13 cellular contexts compared by ENCODE assay signal in the genomic region with DNA sequence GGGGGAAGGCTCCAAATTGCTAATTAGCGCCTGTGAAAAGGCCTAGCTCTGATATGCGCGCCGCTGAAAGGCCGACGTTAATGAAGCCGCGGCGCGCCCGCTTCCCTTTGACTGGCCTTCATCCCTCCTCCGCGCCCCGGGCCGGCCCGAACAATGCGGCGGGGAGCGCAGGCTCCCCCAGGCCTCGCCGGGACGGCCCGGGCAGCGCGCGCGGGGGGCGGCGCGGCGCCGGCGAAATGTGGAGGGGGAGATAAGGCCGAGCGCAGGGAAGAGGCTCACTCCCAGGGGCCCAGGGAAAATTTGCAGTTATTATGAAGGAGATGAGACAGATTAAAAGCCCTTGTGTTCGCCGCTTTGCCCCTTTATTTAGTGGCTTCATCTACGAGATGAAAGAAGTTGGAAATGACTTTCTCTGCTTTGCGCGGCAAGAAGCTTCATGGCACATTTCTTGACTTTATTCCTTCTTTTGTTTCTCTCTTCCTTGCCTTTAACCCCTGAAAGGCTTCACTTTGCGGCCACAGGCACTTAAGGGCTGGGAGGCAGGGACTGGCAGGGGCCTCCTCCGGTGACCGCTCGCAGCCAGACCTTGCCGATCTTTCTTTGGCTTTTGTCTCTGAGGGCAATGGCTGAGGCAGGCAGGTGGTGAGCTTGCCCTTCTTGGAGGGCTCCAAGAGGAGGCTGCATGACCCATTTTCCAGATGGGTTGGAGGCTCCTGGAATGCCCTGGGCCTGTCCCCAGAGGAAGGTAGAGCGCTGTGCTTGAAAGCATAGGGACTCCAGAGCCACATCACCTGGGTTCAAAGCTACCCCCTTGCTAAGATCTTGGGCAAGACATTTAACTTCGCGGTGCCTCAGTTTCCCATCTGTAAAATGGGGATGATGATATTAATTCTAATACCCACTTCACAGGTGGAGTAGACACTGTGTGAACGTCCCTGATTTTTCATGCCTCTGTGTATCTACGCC. TPM values are rescaled to one million over a fixed set of nuclear protein-coding genes. Genes with fewer than 3 reads are reported as not detected.
A peak's percentile ranks its signal among the peaks of the same experiment; 100 is the strongest.
DNase-seq lines count a peak whose midpoint lies in the region; ATAC-seq and TF ChIP-seq lines count a peak whose summit lies in the region.
"Had no signal": no experiment of that assay in that cellular context is flagged by ENCODE, and none has a peak within 500 bp of the region (broad histone marks: within the 10 kb centered on the region; RNA-seq: fewer than 3 reads in every experiment).

No MANE protein-coding gene starts in this region.

- peak; percentile 30 for ATAC-seq in activated CD8-positive, alpha-beta T cell treated with anti-CD3 and anti-CD28 coated beads, Interleukin-2, amount 10 ng/mL, durations not matched to agents 7 days and 5 days
- no peak for ATAC-seq in activated CD8-positive, alpha-beta T cell treated with anti-CD3 and anti-CD28 coated beads for 36 hours
- ATAC-seq in naive thymus-derived CD4-positive, alpha-beta T cell = no peak
- ATAC-seq: esophagus mucosa had no signal

- H3K36me3 ChIP-seq in endodermal cell (ENCODE audit: control insufficient read depth, insufficient read depth, low read length) (no peaks in the 10 kb centered on the region), muscle layer of colon (ENCODE audit: insufficient read depth, low read length) (no peaks in the 10 kb centered on the region), tibial artery (no peaks in the 10 kb centered on the region)
- H3K36me3 ChIP-seq in naive thymus-derived CD4-positive, alpha-beta T cell (ENCODE audit: control insufficient read depth in 2 of 3, insufficient read depth in 3 of 3, low read length in 3 of 3) = no peaks in the 10 kb centered on the region

- H3K27me3 ChIP-seq in endodermal cell (ENCODE audit: control insufficient read depth, insufficient read depth, low read length, poor library complexity, severe bottlenecking) = peaks cover 17% of the 10 kb centered on the region
- peaks cover 17 to 24% of the 10 kb centered on the region in 2 donors for H3K27me3 ChIP-seq in muscle layer of colon (ENCODE audit: control insufficient read depth in 1 of 2, insufficient read depth in 2 of 2, low read length in 2 of 2)
- peaks cover 3 to 64% of the 10 kb centered on the region in 2 donors for H3K27me3 ChIP-seq in tibial artery
- H3K27me3 ChIP-seq in naive thymus-derived CD4-positive, alpha-beta T cell (ENCODE audit: control insufficient read depth in 2 of 2, insufficient read depth in 2 of 2, low read length in 2 of 2) = peaks cover 0 to 11% of the 10 kb centered on the region in 2 donors

- TF ChIP-seq CTCF in activated CD8-positive, alpha-beta T cell treated with anti-CD3 and anti-CD28 coated beads for 36 hours (IDR thresholded peaks at IDR 0.05) = no peak
- TF ChIP-seq CTCF in endodermal cell (conservative IDR thresholded peaks at IDR 0.05) = no peak
- no peak for TF ChIP-seq CTCF in tibial artery (IDR thresholded peaks at IDR 0.05)

- no peak overlapping the region for H3K27ac Mint-ChIP-seq in activated CD8-positive, alpha-beta T cell treated with anti-CD3 and anti-CD28 coated beads, Interleukin-2, amount 10 ng/mL, durations not matched to agents 7 days and 5 days
- no peak overlapping the region for H3K27ac Mint-ChIP-seq in activated CD8-positive, alpha-beta T cell treated with anti-CD3 and anti-CD28 coated beads for 36 hours
- H3K27ac Mint-ChIP-seq in endodermal cell = peak overlapping the region; percentile 90
- no peak overlapping the region for H3K27ac Mint-ChIP-seq in naive thymus-derived CD4-positive, alpha-beta T cell
- H3K27ac Mint-ChIP-seq: activated CD4-positive, alpha-beta T cell treated with anti-CD3 and anti-CD28 coated beads, Interleukin-2, amount 10 ng/mL, durations not matched to agents 24 days and 14 days; activated naive CD8-positive, alpha-beta T cell treated with anti-CD3 and anti-CD28 coated beads, Interleukin-2, amount 10 ng/mL, durations not matched to agents 7 days and 5 days had no signal

- CTCF ChIA-PET in activated CD8-positive, alpha-beta T cell treated with anti-CD3 and anti-CD28 coated beads, Interleukin-2, amount 10 ng/mL, durations not matched to agents 7 days and 5 days (lab: Charles Lee) = interaction anchor here (0.6 kb wide), 1 partner anchor 426 kb away, joined by 3 read pairs; no protein-coding TSS in a partner anchor
- CTCF ChIA-PET in activated CD8-positive, alpha-beta T cell treated with anti-CD3 and anti-CD28 coated beads for 36 hours (lab: Charles Lee) = no interaction called here
- CTCF ChIA-PET in naive thymus-derived CD4-positive, alpha-beta T cell (lab: Charles Lee) = no interaction called here

- H3K4me3 Mint-ChIP-seq in activated CD8-positive, alpha-beta T cell treated with anti-CD3 and anti-CD28 coated beads, Interleukin-2, amount 10 ng/mL, durations not matched to agents 7 days and 5 days = no peak overlapping the region
- no peak overlapping the region for H3K4me3 Mint-ChIP-seq in activated CD8-positive, alpha-beta T cell treated with anti-CD3 and anti-CD28 coated beads for 36 hours
- H3K4me3 Mint-ChIP-seq in endodermal cell = peak overlapping the region; percentile 56
- H3K4me3 Mint-ChIP-seq in naive thymus-derived CD4-positive, alpha-beta T cell = peak overlapping the region in 5 of 10 donors; percentile 1 to 52 (median 23)
- H3K4me3 Mint-ChIP-seq: activated CD4-positive, alpha-beta T cell treated with anti-CD3 and anti-CD28 coated beads, Interleukin-2, amount 10 ng/mL, durations not matched to agents 24 days and 14 days; activated naive CD8-positive, alpha-beta T cell treated with anti-CD3 and anti-CD28 coated beads, Interleukin-2, amount 10 ng/mL, durations not matched to agents 7 days and 5 days had no signal

- H3K4me1 Mint-ChIP-seq in activated CD8-positive, alpha-beta T cell treated with anti-CD3 and anti-CD28 coated beads, Interleukin-2, amount 10 ng/mL, durations not matched to agents 7 days and 5 days (ENCODE audit: low read depth) = peaks cover 2% of the 10 kb centered on the region
- H3K4me1 Mint-ChIP-seq in activated CD8-positive, alpha-beta T cell treated with anti-CD3 and anti-CD28 coated beads for 36 hours (ENCODE audit: low read depth) = peaks cover 3% of the 10 kb centered on the region
- H3K4me1 Mint-ChIP-seq in endodermal cell = peaks cover 41% of the 10 kb centered on the region
- peaks cover 0 to 14% (median 6%) of the 10 kb centered on the region in 7 donors for H3K4me1 Mint-ChIP-seq in naive thymus-derived CD4-positive, alpha-beta T cell

- H3K27ac ChIP-seq in endodermal cell (ENCODE audit: low read depth, low read length) = no peak overlapping the region
- no peak overlapping the region for H3K27ac ChIP-seq in muscle layer of colon (ENCODE audit: low read depth, low read length)
- H3K27ac ChIP-seq in tibial artery = no peak overlapping the region
- H3K27ac ChIP-seq in naive thymus-derived CD4-positive, alpha-beta T cell (ENCODE audit: low read depth, low read length) = no peak overlapping the region

- H3K9ac ChIP-seq in endodermal cell (ENCODE audit: extremely low read depth, low read length, poor library complexity, severe bottlenecking) (peak overlapping the region; percentile 38), muscle layer of colon (ENCODE audit: low read length) (no peak overlapping the region)

- H3K36me3 Mint-ChIP-seq in activated CD8-positive, alpha-beta T cell treated with anti-CD3 and anti-CD28 coated beads, Interleukin-2, amount 10 ng/mL, durations not matched to agents 7 days and 5 days (ENCODE audit: low read depth) = peaks cover 4% of the 10 kb centered on the region
- no peaks in the 10 kb centered on the region for H3K36me3 Mint-ChIP-seq in activated CD8-positive, alpha-beta T cell treated with anti-CD3 and anti-CD28 coated beads for 36 hours (ENCODE audit: low read depth)
- no peaks in the 10 kb centered on the region for H3K36me3 Mint-ChIP-seq in endodermal cell (ENCODE audit: low read depth)
- H3K36me3 Mint-ChIP-seq in naive thymus-derived CD4-positive, alpha-beta T cell = peaks cover 0 to 4% (median 3%) of the 10 kb centered on the region in 5 donors
- H3K36me3 Mint-ChIP-seq: activated naive CD8-positive, alpha-beta T cell treated with anti-CD3 and anti-CD28 coated beads, Interleukin-2, amount 10 ng/mL, durations not matched to agents 7 days and 5 days had no signal

- H3K9me3 Mint-ChIP-seq in activated CD8-positive, alpha-beta T cell treated with anti-CD3 and anti-CD28 coated beads, Interleukin-2, amount 10 ng/mL, durations not matched to agents 7 days and 5 days (ENCODE audit: insufficient read depth) = peaks cover 8% of the 10 kb centered on the region
- H3K9me3 Mint-ChIP-seq in activated CD8-positive, alpha-beta T cell treated with anti-CD3 and anti-CD28 coated beads for 36 hours = peaks cover 5% of the 10 kb centered on the region
- peaks cover 16% of the 10 kb centered on the region for H3K9me3 Mint-ChIP-seq in endodermal cell
- peaks cover 0 to 41% (median 14%) of the 10 kb centered on the region in 11 donors for H3K9me3 Mint-ChIP-seq in naive thymus-derived CD4-positive, alpha-beta T cell

- intact Hi-C loops in activated CD8-positive, alpha-beta T cell treated with anti-CD3 and anti-CD28 coated beads for 36 hours (cut with micrococcal nuclease) = no loop called here
- intact Hi-C loops in tibial artery (cut with DNase I; ENCODE audit: low total_unique reads) = no loop called here
- intact Hi-C loops in naive thymus-derived CD4-positive, alpha-beta T cell (cut with micrococcal nuclease) = no loop called here

- H3K9me3 ChIP-seq in endodermal cell (ENCODE audit: control insufficient read depth, low read length) = peaks cover 27% of the 10 kb centered on the region
- no peaks in the 10 kb centered on the region for H3K9me3 ChIP-seq in muscle layer of colon (ENCODE audit: low read length)
- peaks cover 4 to 7% (median 6%) of the 10 kb centered on the region in 3 donors for H3K9me3 ChIP-seq in tibial artery
- peaks cover 0 to 11% (median 0%) of the 10 kb centered on the region in 3 experiments for H3K9me3 ChIP-seq in naive thymus-derived CD4-positive, alpha-beta T cell (ENCODE audit: control insufficient read depth in 2 of 3, low read length in 3 of 3)

- POLR2A ChIA-PET in activated CD8-positive, alpha-beta T cell treated with anti-CD3 and anti-CD28 coated beads, Interleukin-2, amount 10 ng/mL, durations not matched to agents 7 days and 5 days (lab: Charles Lee) = no interaction called here
- POLR2A ChIA-PET in activated CD8-positive, alpha-beta T cell treated with anti-CD3 and anti-CD28 coated beads for 36 hours (lab: Charles Lee) = interaction anchor here (1.0 kb wide), 1 partner anchor 13 kb away, joined by 3 read pairs; the partner anchor contains the start of gene GPATCH2L
- POLR2A ChIA-PET in naive thymus-derived CD4-positive, alpha-beta T cell (lab: Charles Lee) = no interaction called here

- H3K4me3 ChIP-seq in endodermal cell (ENCODE audit: low read length) (peak overlapping the region; percentile 76), muscle layer of colon (ENCODE audit: low read depth in 1 of 2, low read length in 2 of 2) (peak overlapping the region; percentile 7 to 38), tibial artery (peak overlapping the region; percentile 10 to 41)
- no peak overlapping the region for H3K4me3 ChIP-seq in naive thymus-derived CD4-positive, alpha-beta T cell (ENCODE audit: low read length)

- peaks cover 50% of the 10 kb centered on the region for H3K27me3 Mint-ChIP-seq in activated CD8-positive, alpha-beta T cell treated with anti-CD3 and anti-CD28 coated beads, Interleukin-2, amount 10 ng/mL, durations not matched to agents 7 days and 5 days (ENCODE audit: low read depth)
- H3K27me3 Mint-ChIP-seq in activated CD8-positive, alpha-beta T cell treated with anti-CD3 and anti-CD28 coated beads for 36 hours = peaks cover 45% of the 10 kb centered on the region
- H3K27me3 Mint-ChIP-seq in endodermal cell (ENCODE audit: insufficient read depth) = peaks cover 43% of the 10 kb centered on the region
- peaks cover 62 to 76% (median 72%) of the 10 kb centered on the region in 5 donors for H3K27me3 Mint-ChIP-seq in naive thymus-derived CD4-positive, alpha-beta T cell

- WGBS in endodermal cell (ENCODE audit: insufficient coverage in 1 of 2, insufficient read length in 1 of 2), 2 experiments = 11 to 17% methylated on average over 26 to 50 of the region's 50 CpGs

- peaks cover 6% of the 10 kb centered on the region for H3K4me1 ChIP-seq in endodermal cell (ENCODE audit: control insufficient read depth, insufficient read depth, low read length)
- H3K4me1 ChIP-seq in muscle layer of colon (ENCODE audit: insufficient read depth, low read length) = no peaks in the 10 kb centered on the region
- H3K4me1 ChIP-seq in tibial artery = peaks cover 0 to 13% (median 9%) of the 10 kb centered on the region in 4 donors
- no peaks in the 10 kb centered on the region for H3K4me1 ChIP-seq in naive thymus-derived CD4-positive, alpha-beta T cell (ENCODE audit: control insufficient read depth in 2 of 2, insufficient read depth in 2 of 2, low read length in 2 of 2)

- no peak for DNase-seq in activated CD8-positive, alpha-beta T cell treated with anti-CD3 and anti-CD28 coated beads, Interleukin-2, amount 10 ng/mL, durations not matched to agents 7 days and 5 days
- DNase-seq in activated CD8-positive, alpha-beta T cell treated with anti-CD3 and anti-CD28 coated beads for 36 hours = no peak
- peak; percentile 86 for DNase-seq in endodermal cell
- no peak for DNase-seq in tibial artery
- no peak for DNase-seq in naive thymus-derived CD4-positive, alpha-beta T cell
- no peak for DNase-seq in stimulated activated CD4-positive, alpha-beta T cell treated with anti-CD3 and anti-CD28 coated beads, Interleukin-1b, Interleukin-23, amount 100 ng/mL, for 48 hours
- DNase-seq in activated CD4-positive, alpha-beta T cell treated with anti-CD3 and anti-CD28 coated beads for 48 hours = no peak
- DNase-seq: activated CD4-positive, alpha-beta T cell treated with anti-CD3 and anti-CD28 coated beads, Interleukin-2, amount 10 ng/mL, durations not matched to agents 24 days and 14 days; activated naive CD8-positive, alpha-beta T cell treated with anti-CD3 and anti-CD28 coated beads, Interleukin-2, amount 10 ng/mL, durations not matched to agents 7 days and 5 days; NCI-H187 treated with DMSO at 0.1 percent for 48 hours; SHP77 had no signal

RNA-seq across cellular contexts. Expression of gene GPATCH2L, which starts 12.7 kb away (rescaled TPM):
- total RNA-seq in activated CD8-positive, alpha-beta T cell treated with anti-CD3 and anti-CD28 coated beads, Interleukin-2, amount 10 ng/mL, durations not matched to agents 7 days and 5 days = 10 to 100 TPM; 52.8 to 55.9 TPM
- 10 to 100 TPM; 54.0 to 58.2 TPM for total RNA-seq in activated CD8-positive, alpha-beta T cell treated with anti-CD3 and anti-CD28 coated beads for 36 hours
- 100 to 1,000 TPM; 111 to 116 TPM for total RNA-seq in endodermal cell
- polyA plus RNA-seq in endodermal cell (2013, experiment 1 of 2) = 36.5 TPM
- 36.3 TPM for polyA plus RNA-seq in endodermal cell (2013, experiment 2 of 2)
- total RNA-seq in naive thymus-derived CD4-positive, alpha-beta T cell = 10 to 100 TPM; 60.4 to 83.1 (median 66.6) TPM
- 10 to 100 TPM in 1 of 2 donors, 1 to 10 TPM in 1; 8.7 to 16.7 TPM for polyA plus RNA-seq in naive thymus-derived CD4-positive, alpha-beta T cell
